ENCODE assay signal across 19 cellular contexts in the genomic region with DNA sequence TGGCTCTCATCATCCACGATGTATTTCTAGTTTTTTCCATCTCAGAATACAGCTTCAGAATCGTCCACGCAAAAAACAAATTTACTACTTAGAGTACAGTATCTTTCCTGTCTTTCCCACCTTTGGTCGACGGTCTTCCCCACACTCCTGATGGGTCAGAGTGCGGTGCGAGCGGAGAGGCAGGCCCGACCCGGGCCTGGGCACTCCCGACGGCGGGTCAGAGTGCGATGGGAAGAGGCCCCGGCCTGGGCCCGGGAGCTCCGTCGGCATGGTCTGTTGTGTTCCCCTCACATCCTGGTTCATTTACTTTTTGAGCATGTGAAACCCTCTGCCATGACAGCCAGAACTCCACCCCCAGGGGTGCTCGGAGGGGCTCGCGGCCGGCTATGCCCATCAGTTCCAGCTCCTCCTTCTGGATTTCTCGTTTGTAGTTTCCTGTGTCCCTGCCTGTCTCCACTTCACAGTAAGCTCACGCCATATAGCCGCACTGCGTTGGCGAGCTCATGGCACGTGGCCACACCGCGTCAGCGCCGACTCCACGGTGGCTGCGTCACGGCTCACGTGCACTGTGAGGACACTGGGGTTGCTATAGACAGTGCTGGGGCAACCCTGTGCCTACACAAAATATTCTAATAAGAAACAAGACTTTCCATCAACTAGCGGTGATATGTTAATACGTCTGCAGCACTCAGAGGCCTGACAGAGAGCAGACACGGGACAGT. TPM values are rescaled to one million over a fixed set of nuclear protein-coding genes. Genes with fewer than 3 reads are reported as not detected.
"Had no signal": no experiment of that assay in that cellular context is flagged by ENCODE, and none has a peak within 500 bp of the region (broad histone marks: within the 10 kb centered on the region; RNA-seq: fewer than 3 reads in every experiment).

No MANE protein-coding gene starts in this region.

- H3K4me3 Mint-ChIP-seq: activated CD8-positive, alpha-beta memory T cell treated with anti-CD3 and anti-CD28 coated beads, Interleukin-2, amount 10 ng/mL, durations not matched to agents 7 days and 5 days; activated T-cell treated with anti-CD3 and anti-CD28 coated beads, Interleukin-2, amount 50 U/mL, for 24 hours; neural progenitor cell; stimulated activated naive CD8-positive, alpha-beta T cell treated with anti-CD3 and anti-CD28 coated beads, Interleukin-15, amount 100 ng/mL, for 72 hours; T-helper 2 cell treated with Interferon-gamma antibody and Interleukin-4, amounts not matched to agents 5 μg/mL and 100 μg/mL, for 36 hours had no signal

- H3K4me2 ChIP-seq: hepatocyte, neural progenitor cell had no signal

- H3K9me3 Mint-ChIP-seq: activated T-cell treated with anti-CD3 and anti-CD28 coated beads, Interleukin-2, amount 50 U/mL, for 24 hours; neural progenitor cell; stimulated activated naive CD8-positive, alpha-beta T cell treated with anti-CD3 and anti-CD28 coated beads, Interleukin-15, amount 100 ng/mL, for 72 hours; T-helper 2 cell treated with Interferon-gamma antibody and Interleukin-4, amounts not matched to agents 5 μg/mL and 100 μg/mL, for 36 hours had no signal

- H3K4me3 ChIP-seq: coronary artery, gastrocnemius medialis, hepatocyte, neural progenitor cell, ovary, testis had no signal

- H3K27ac Mint-ChIP-seq: activated CD8-positive, alpha-beta memory T cell treated with anti-CD3 and anti-CD28 coated beads, Interleukin-2, amount 10 ng/mL, durations not matched to agents 7 days and 5 days; activated T-cell treated with anti-CD3 and anti-CD28 coated beads, Interleukin-2, amount 50 U/mL, for 24 hours; neural progenitor cell; stimulated activated naive CD8-positive, alpha-beta T cell treated with anti-CD3 and anti-CD28 coated beads, Interleukin-15, amount 100 ng/mL, for 72 hours; T-helper 2 cell treated with Interferon-gamma antibody and Interleukin-4, amounts not matched to agents 5 μg/mL and 100 μg/mL, for 36 hours had no signal

- H3K9me3 ChIP-seq: gastrocnemius medialis, ovary, testis had no signal

- H3K9ac ChIP-seq: neural progenitor cell had no signal

- FAIRE-seq: astrocyte had no signal

- H3K36me3 ChIP-seq: neural progenitor cell, ovary had no signal

- ATAC-seq: activated CD4-positive, CD25-positive, alpha-beta regulatory T cell treated with anti-CD3 and anti-CD28 coated beads, Interleukin-2, amount 50 U/mL, for 24 hours; activated CD8-positive, alpha-beta memory T cell treated with anti-CD3 and anti-CD28 coated beads, Interleukin-2, amount 10 ng/mL, durations not matched to agents 7 days and 5 days; gastrocnemius medialis; stimulated activated naive CD8-positive, alpha-beta T cell treated with anti-CD3 and anti-CD28 coated beads, Interleukin-15, amount 100 ng/mL, for 72 hours had no signal

- H3K27me3 ChIP-seq: hepatocyte, neural progenitor cell, ovary, testis had no signal

- DNase-seq: activated CD8-positive, alpha-beta memory T cell treated with anti-CD3 and anti-CD28 coated beads, Interleukin-2, amount 10 ng/mL, durations not matched to agents 7 days and 5 days; activated gamma-delta T cell; activated T-cell treated with anti-CD3 and anti-CD28 coated beads, Interleukin-2, amount 50 U/mL, for 24 hours; effector CD8-positive, alpha-beta T cell; gastrocnemius medialis; stimulated activated CD4-positive, alpha-beta T cell treated with anti-CD3 and anti-CD28 coated beads, Interleukin-15, amount 100 ng/mL, for 24 hours; stimulated activated CD4-positive, alpha-beta T cell treated with anti-CD3 and anti-CD28 coated beads, Interleukin-4, amount 100 ng/mL, for 24 hours; stimulated activated naive CD8-positive, alpha-beta T cell treated with anti-CD3 and anti-CD28 coated beads, Interleukin-15, amount 100 ng/mL, for 72 hours; testis had no signal

- H2AFZ ChIP-seq: hepatocyte, neural progenitor cell had no signal

- H3K27ac ChIP-seq: epithelial cell of prostate, hepatocyte, neural progenitor cell, ovary, testis had no signal

- H3K27me3 Mint-ChIP-seq: stimulated activated naive CD8-positive, alpha-beta T cell treated with anti-CD3 and anti-CD28 coated beads, Interleukin-15, amount 100 ng/mL, for 72 hours had no signal

RNA-seq across cellular contexts. Expression of a gene that starts 15.5 kb away (rescaled TPM):
- total RNA-seq: activated CD8-positive, alpha-beta memory T cell treated with anti-CD3 and anti-CD28 coated beads, Interleukin-2, amount 10 ng/mL, durations not matched to agents 7 days and 5 days; astrocyte; cardiac septum; gastrocnemius medialis; kidney epithelial cell had no signal
